Comparison of ENCODE assay signal across 12 cellular contexts in genomic region chr18:13448028-13448795, GRCh38.
DNase-seq lines count a peak whose midpoint lies in the region; ATAC-seq lines count a peak whose summit lies in the region.
"Had no signal": no experiment of that assay in that cellular context is flagged by ENCODE, and none has a peak within 500 bp of the region (broad histone marks: within the 10 kb centered on the region; RNA-seq: fewer than 3 reads in every experiment).

No MANE protein-coding gene starts in this region.

- no peaks in the 10 kb centered on the region for H3K27me3 Mint-ChIP-seq in activated T-helper 17 cell treated with anti-CD3 and anti-CD28 coated beads, Interleukin-2, amount 50 U/mL, for 72 hours
- peaks cover 16% of the 10 kb centered on the region for H3K27me3 Mint-ChIP-seq in memory B cell
- H3K27me3 Mint-ChIP-seq: activated CD8-positive, alpha-beta memory T cell treated with anti-CD3 and anti-CD28 coated beads, Interleukin-2, amount 10 ng/mL, durations not matched to agents 7 days and 5 days had no signal

- H3K27ac ChIP-seq in stomach smooth muscle (ENCODE audit: low read length): no peak overlapping the region

- H3K9me3 ChIP-seq in stomach smooth muscle (ENCODE audit: control insufficient read depth in 2 of 2, low read length in 2 of 2): no peaks in the 10 kb centered on the region
- H3K9me3 ChIP-seq: transverse colon had no signal

- no peak overlapping the region for H3K9ac ChIP-seq in stomach smooth muscle (ENCODE audit: low read length in 2 of 2)

- H3K4me3 ChIP-seq in stomach smooth muscle (ENCODE audit: low read length in 2 of 2): peak overlapping the region; percentile 18 to 40

- no peaks in the 10 kb centered on the region for H3K27me3 ChIP-seq in stomach smooth muscle (ENCODE audit: control insufficient read depth in 1 of 2, insufficient read depth in 2 of 2, low read length in 2 of 2)
- H3K27me3 ChIP-seq: transverse colon had no signal

- H3K36me3 Mint-ChIP-seq in activated T-helper 17 cell treated with anti-CD3 and anti-CD28 coated beads, Interleukin-2, amount 50 U/mL, for 72 hours (ENCODE audit: low read depth): peaks cover 16% of the 10 kb centered on the region
- no peaks in the 10 kb centered on the region for H3K36me3 Mint-ChIP-seq in memory B cell
- H3K36me3 Mint-ChIP-seq: activated CD8-positive, alpha-beta memory T cell treated with anti-CD3 and anti-CD28 coated beads, Interleukin-2, amount 10 ng/mL, durations not matched to agents 7 days and 5 days; immature natural killer cell had no signal

- ATAC-seq in activated T-helper 17 cell treated with anti-CD3 and anti-CD28 coated beads, Interleukin-2, amount 50 U/mL, for 72 hours (replicated peaks): no peak
- ATAC-seq in memory B cell (ENCODE audit: low read depth) (peak; percentile 51), GM19455 (IDR thresholded peaks at IDR 0.05; ENCODE audit: unreplicated experiment) (no peak)
- ATAC-seq in activated CD4-positive, CD25-positive, alpha-beta regulatory T cell treated with anti-CD3 and anti-CD28 coated beads, Interleukin-2, amount 50 U/mL, for 24 hours: no peak
- ATAC-seq: activated CD8-positive, alpha-beta memory T cell treated with anti-CD3 and anti-CD28 coated beads, Interleukin-2, amount 10 ng/mL, durations not matched to agents 7 days and 5 days had no signal

- H3K9me3 Mint-ChIP-seq in activated T-helper 17 cell treated with anti-CD3 and anti-CD28 coated beads, Interleukin-2, amount 50 U/mL, for 72 hours: no peaks in the 10 kb centered on the region
- H3K9me3 Mint-ChIP-seq in memory B cell: no peaks in the 10 kb centered on the region
- H3K9me3 Mint-ChIP-seq: immature natural killer cell had no signal

- peaks cover 14% of the 10 kb centered on the region for H3K4me1 Mint-ChIP-seq in activated T-helper 17 cell treated with anti-CD3 and anti-CD28 coated beads, Interleukin-2, amount 50 U/mL, for 72 hours
- peaks cover 12% of the 10 kb centered on the region for H3K4me1 Mint-ChIP-seq in memory B cell
- H3K4me1 Mint-ChIP-seq: immature natural killer cell had no signal

- H3K36me3 ChIP-seq in stomach smooth muscle (ENCODE audit: control insufficient read depth in 2 of 2, insufficient read depth in 2 of 2, low read length in 2 of 2): no peaks in the 10 kb centered on the region
- H3K36me3 ChIP-seq: transverse colon had no signal

- peaks cover 33% of the 10 kb centered on the region for H3K4me1 ChIP-seq in stomach smooth muscle (ENCODE audit: control insufficient read depth, insufficient read depth, low read length)

- H3K4me3 Mint-ChIP-seq in activated T-helper 17 cell treated with anti-CD3 and anti-CD28 coated beads, Interleukin-2, amount 50 U/mL, for 72 hours: no peak overlapping the region
- H3K4me3 Mint-ChIP-seq in memory B cell: peak overlapping the region; percentile 79
- H3K4me3 Mint-ChIP-seq: activated CD8-positive, alpha-beta memory T cell treated with anti-CD3 and anti-CD28 coated beads, Interleukin-2, amount 10 ng/mL, durations not matched to agents 7 days and 5 days; immature natural killer cell had no signal

- H3K27ac Mint-ChIP-seq in activated T-helper 17 cell treated with anti-CD3 and anti-CD28 coated beads, Interleukin-2, amount 50 U/mL, for 72 hours: peak overlapping the region; percentile 14
- peak overlapping the region; percentile 76 for H3K27ac Mint-ChIP-seq in memory B cell
- H3K27ac Mint-ChIP-seq: activated CD8-positive, alpha-beta memory T cell treated with anti-CD3 and anti-CD28 coated beads, Interleukin-2, amount 10 ng/mL, durations not matched to agents 7 days and 5 days; immature natural killer cell had no signal

- DNase-seq in NCI-H748 (lab: John Stamatoyannopoulos, UW; ENCODE audit: unreplicated experiment) (peak; percentile 52), NCI-H748 treated with DMSO at 0.1 percent for 48 hours (lab: John Stamatoyannopoulos, UW) (no peak), memory B cell (ENCODE audit: low spot score in 2 of 2) (no peak), COR-L47 (lab: John Stamatoyannopoulos, UW) (no peak)
- DNase-seq: activated CD8-positive, alpha-beta memory T cell treated with anti-CD3 and anti-CD28 coated beads, Interleukin-2, amount 10 ng/mL, durations not matched to agents 7 days and 5 days; foreskin melanocyte; immature natural killer cell; transverse colon had no signal
